16 cellular contexts compared by ENCODE assay signal in genomic region chr7:157630301-157630853, GRCh38.
A peak's percentile ranks its signal among the peaks of the same experiment; 100 is the strongest.
DNase-seq lines count a peak whose midpoint lies in the region; ATAC-seq and TF ChIP-seq lines count a peak whose summit lies in the region.
"Had no signal": no experiment of that assay in that cellular context is flagged by ENCODE, and none has a peak within 500 bp of the region (broad histone marks: within the 10 kb centered on the region; RNA-seq: fewer than 3 reads in every experiment).

No MANE protein-coding gene starts in this region.

- H3K27ac Mint-ChIP-seq in CD14-positive monocyte, result no peak overlapping the region
- no peak overlapping the region for H3K27ac Mint-ChIP-seq in neural progenitor cell
- H3K27ac Mint-ChIP-seq: B cell; CD4-positive, alpha-beta T cell; H9 had no signal

- H3K9ac ChIP-seq in neural progenitor cell, result no peak overlapping the region
- H3K9ac ChIP-seq: BLaER1 treated with 17β-estradiol and CSF1 and Interleukin-3, amounts not matched to agents 10 nM and 100 nM had no signal

- no peaks in the 10 kb centered on the region for H3F3A ChIP-seq in neural progenitor cell (ENCODE audit: low read depth)

- no peaks in the 10 kb centered on the region for H3K4me1 ChIP-seq in neural progenitor cell
- H3K4me1 ChIP-seq: Caco-2 had no signal

- no peaks in the 10 kb centered on the region for H3K79me2 ChIP-seq in neural progenitor cell (ENCODE audit: low read depth)

- ATAC-seq in sciatic nerve, result no peak
- no peak for ATAC-seq in GM18909 (IDR thresholded peaks at IDR 0.05; ENCODE audit: poor library complexity, unreplicated experiment)

- no peak overlapping the region for H3K4me3 Mint-ChIP-seq in CD14-positive monocyte
- peak overlapping the region; percentile 38 for H3K4me3 Mint-ChIP-seq in neural progenitor cell
- H3K4me3 Mint-ChIP-seq: B cell; CD4-positive, alpha-beta T cell; H9 had no signal

- intact Hi-C loops in CD14-positive monocyte (cut with micrococcal nuclease) (no loop called here), sciatic nerve (cut with DNase I) (no loop called here)

- H3K27ac ChIP-seq in VCaP (peak overlapping the region; percentile 61), neural progenitor cell (no peak overlapping the region)
- H3K27ac ChIP-seq: BLaER1 treated with 17β-estradiol and CSF1 and Interleukin-3, amounts not matched to agents 10 nM and 100 nM had no signal

- no peak overlapping the region for H3K4me3 ChIP-seq in neural progenitor cell
- H3K4me3 ChIP-seq: BLaER1 treated with 17β-estradiol and CSF1 and Interleukin-3, amounts not matched to agents 10 nM and 100 nM had no signal

- no peaks in the 10 kb centered on the region for H3K9me3 Mint-ChIP-seq in CD14-positive monocyte
- peaks cover 2% of the 10 kb centered on the region for H3K9me3 Mint-ChIP-seq in neural progenitor cell
- H3K9me3 Mint-ChIP-seq: CD4-positive, alpha-beta T cell; H9 had no signal

- no peak overlapping the region for H2AFZ ChIP-seq in neural progenitor cell (replicated peaks)

- H3K4me1 Mint-ChIP-seq in CD14-positive monocyte (no peaks in the 10 kb centered on the region), neural progenitor cell (peaks cover 13% of the 10 kb centered on the region)
- H3K4me1 Mint-ChIP-seq: B cell had no signal

- H3K36me3 Mint-ChIP-seq in CD14-positive monocyte, result no peaks in the 10 kb centered on the region
- H3K36me3 Mint-ChIP-seq in neural progenitor cell, result peaks cover 76% of the 10 kb centered on the region

- H3K36me3 ChIP-seq in neural progenitor cell, result no peaks in the 10 kb centered on the region
- H3K36me3 ChIP-seq: BLaER1 treated with 17β-estradiol and CSF1 and Interleukin-3, amounts not matched to agents 10 nM and 100 nM had no signal

- H3K27me3 Mint-ChIP-seq in CD14-positive monocyte (ENCODE audit: low read depth in 3 of 3) (peaks cover 5 to 22% (median 20%) of the 10 kb centered on the region in 3 donors), neural progenitor cell (ENCODE audit: insufficient read depth, low read depth) (peaks cover 2% of the 10 kb centered on the region)

- no peaks in the 10 kb centered on the region for H3K9me3 ChIP-seq in neural progenitor cell (ENCODE audit: low read depth)
- H3K9me3 ChIP-seq: BLaER1 treated with 17β-estradiol and CSF1 and Interleukin-3, amounts not matched to agents 10 nM and 100 nM; Caco-2 had no signal

- no peak for TF ChIP-seq CTCF in CD14-positive monocyte (IDR thresholded peaks at IDR 0.05)
- no peak for TF ChIP-seq CTCF in VCaP (conservative IDR thresholded peaks at IDR 0.05)
- no peak for TF ChIP-seq CTCF in neural progenitor cell (IDR thresholded peaks at IDR 0.05)

- DNase-seq in CD14-positive monocyte (ENCODE audit: low spot score) (peak; percentile 5), neural progenitor cell (ENCODE audit: low spot score) (no peak), sciatic nerve (ENCODE audit: low spot score) (peak; percentile 34), OCI-M1 (lab: John Stamatoyannopoulos, UW) (no peak)
- no peak for DNase-seq in activated effector memory CD4-positive, alpha-beta T cell treated with Interleukin-2 at 50 U/mL for 16 hours
- DNase-seq: CD4-positive, alpha-beta T cell; DMS153; DMS79; GF-D8; H9; IMR-90 had no signal

- H3K4me2 ChIP-seq in neural progenitor cell, result no peak overlapping the region

- peaks cover 55% of the 10 kb centered on the region for H3K27me3 ChIP-seq in neural progenitor cell

- peaks cover 2% of the 10 kb centered on the region for H4K20me1 ChIP-seq in neural progenitor cell (ENCODE audit: low read depth)

Comparison
In these comparisons a context has a peak if more than half of its experiments do, and no peak if none do; other contexts are left out.
1. DNase-seq: peak in CD14-positive monocyte (single experiment) and sciatic nerve (single experiment); none in neural progenitor cell (single experiment), activated effector memory CD4-positive, alpha-beta T cell treated with Interleukin-2 at 50 U/mL for 16 hours (single experiment) and OCI-M1 (single experiment).